10 cellular contexts compared by ENCODE assay signal in the genomic region with DNA sequence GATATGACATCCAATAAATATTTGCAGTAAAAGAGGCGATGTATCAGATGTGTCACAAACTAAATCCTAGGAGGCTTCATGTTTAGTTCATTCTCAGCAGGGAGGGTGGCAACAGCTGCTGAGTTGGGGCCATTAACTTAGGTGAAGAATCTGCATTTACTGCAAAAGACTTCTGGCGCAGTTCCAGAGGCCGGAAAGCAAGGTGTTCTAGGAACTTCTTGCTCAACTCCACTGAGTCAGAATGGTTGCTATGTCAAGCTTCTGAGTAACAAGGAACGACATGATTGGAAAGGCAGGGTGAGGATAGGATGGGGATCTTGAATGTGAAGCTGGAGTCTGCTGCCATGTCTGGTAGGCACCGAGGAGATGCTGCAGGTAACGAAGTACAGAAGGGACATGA. TPM values are rescaled to one million over a fixed set of nuclear protein-coding genes. Genes with fewer than 3 reads are reported as not detected.
DNase-seq lines count a peak whose midpoint lies in the region; ATAC-seq and TF ChIP-seq lines count a peak whose summit lies in the region.
"Had no signal": no experiment of that assay in that cellular context is flagged by ENCODE, and none has a peak within 500 bp of the region (broad histone marks: within the 10 kb centered on the region; RNA-seq: fewer than 3 reads in every experiment).

No MANE protein-coding gene starts in this region.

- ATAC-seq in GM18909 (IDR thresholded peaks at IDR 0.05; ENCODE audit: poor library complexity, unreplicated experiment) (no peak), HG02981 (IDR thresholded peaks at IDR 0.05; ENCODE audit: unreplicated experiment) (no peak), GM19328 (IDR thresholded peaks at IDR 0.05; ENCODE audit: unreplicated experiment) (no peak)

- H3K4me3 Mint-ChIP-seq in mesothelial cell of epicardium: no peak overlapping the region

- peaks cover 62% of the 10 kb centered on the region for H3K4me1 Mint-ChIP-seq in mesothelial cell of epicardium

- in situ Hi-C loops in astrocyte of the spinal cord (cut with HindIII; ENCODE audit: low sequenced_read_pairs): no loop called here

- no peak for TF ChIP-seq CTCF in astrocyte of the spinal cord (IDR thresholded peaks at IDR 0.05; ENCODE audit: low read depth, low read length)
- TF ChIP-seq CTCF in mesothelial cell of epicardium (IDR thresholded peaks at IDR 0.05; ENCODE audit: unreplicated experiment): no peak

- DNase-seq in AG20443 (ENCODE audit: low spot score): peak; percentile 22
- peak; percentile 81 for DNase-seq in HCEC 1CT
- DNase-seq in astrocyte of the spinal cord (ENCODE audit: low read depth, low spot score): peak; percentile 81
- DNase-seq in mesothelial cell of epicardium (ENCODE audit: low spot score in 2 of 2, unreplicated experiment in 2 of 2): no peak
- no peak for DNase-seq in NCI-H1436 treated with DMSO at 0.1 percent for 48 hours (lab: John Stamatoyannopoulos, UW)
- DNase-seq: NCI-H187 had no signal

- no peaks in the 10 kb centered on the region for H3K27me3 Mint-ChIP-seq in mesothelial cell of epicardium (ENCODE audit: low read depth)

- no peak overlapping the region for H3K4me3 ChIP-seq in astrocyte of the spinal cord (ENCODE audit: low read depth, low read length)
- H3K4me3 ChIP-seq: HAP-1 had no signal

- H3K36me3 Mint-ChIP-seq in mesothelial cell of epicardium: no peaks in the 10 kb centered on the region

- H3K9me3 Mint-ChIP-seq in mesothelial cell of epicardium: no peaks in the 10 kb centered on the region

- peak overlapping the region; percentile 37 for H3K27ac Mint-ChIP-seq in mesothelial cell of epicardium

RNA-seq across cellular contexts. Expression of gene ADNP, which starts 11.7 kb away (rescaled TPM):
- total RNA-seq in mesothelial cell of epicardium: 158 to 165 TPM (median 159 TPM) in 3 replicates

RNA-seq across cellular contexts. Expression of gene DPM1, which starts 38.8 kb away (rescaled TPM):
- total RNA-seq in mesothelial cell of epicardium: 34.5 to 36.5 TPM (median 36.0 TPM) in 3 replicates

RNA-seq across cellular contexts. Expression of gene MOCS3, which starts 39.1 kb away (rescaled TPM):
- total RNA-seq in mesothelial cell of epicardium: 5.4 to 5.7 TPM (median 5.7 TPM) in 3 replicates

Comparison
In these comparisons a context has a peak if more than half of its experiments do, and no peak if none do; other contexts are left out.
1. DNase-seq: peak in AG20443 (single experiment), HCEC 1CT (single experiment) and astrocyte of the spinal cord (single experiment); none in mesothelial cell of epicardium (0 of 2) and NCI-H1436 treated with DMSO at 0.1 percent for 48 hours (single experiment).